23 cellular contexts compared by ENCODE assay signal in the genomic region with DNA sequence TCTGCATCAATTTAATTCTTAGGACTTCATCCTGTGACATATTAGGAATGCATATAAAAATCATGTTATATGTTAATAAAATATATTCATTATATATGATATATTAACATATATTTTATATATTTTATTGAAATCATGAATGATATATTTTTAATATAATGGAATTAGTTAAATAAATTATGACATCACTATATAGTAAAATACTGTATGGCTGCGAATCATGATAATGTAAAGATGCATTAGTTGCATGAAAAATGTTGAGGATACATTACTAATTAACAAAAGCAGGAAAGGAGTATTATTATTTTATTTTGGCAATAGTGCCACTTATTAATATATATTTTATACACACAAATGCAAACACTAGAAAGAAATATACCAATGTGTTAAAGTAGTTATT.
"Had no signal": no experiment of that assay in that cellular context is flagged by ENCODE, and none has a peak within 500 bp of the region (broad histone marks: within the 10 kb centered on the region; RNA-seq: fewer than 3 reads in every experiment).

No MANE protein-coding gene starts in this region.

- H3K27ac ChIP-seq: coronary artery, epithelial cell of prostate, gastroesophageal sphincter, heart left ventricle, hepatocyte, lower lobe of right lung, ovary, sigmoid colon, spleen, thoracic aorta, tibial nerve, upper lobe of left lung had no signal

- H3K9me3 ChIP-seq: gastroesophageal sphincter, heart left ventricle, lower lobe of right lung, ovary, sigmoid colon, spleen, thoracic aorta, tibial nerve, upper lobe of left lung had no signal

- H3K4me3 ChIP-seq: coronary artery, gastroesophageal sphincter, heart left ventricle, hepatocyte, lower lobe of right lung, ovary, sigmoid colon, spleen, thoracic aorta, tibial nerve, upper lobe of left lung had no signal

- FAIRE-seq: urothelium cell line had no signal

- H3K4me1 ChIP-seq: gastroesophageal sphincter, lower lobe of right lung, spleen, tibial nerve, upper lobe of left lung had no signal

- H3K27me3 ChIP-seq: gastroesophageal sphincter, heart left ventricle, hepatocyte, ovary, sigmoid colon, spleen, tibial nerve, upper lobe of left lung had no signal

- ATAC-seq: esophagus mucosa; gastroesophageal sphincter; heart left ventricle; left ventricle myocardium superior; lower lobe of right lung; natural killer cell; stimulated activated memory B cell treated with anti-CD40 and anti-IgM and Interleukin-4, amounts not matched to agents 10 μg/mL and 1 μg/mL and 100 μg/mL, for 72 hours; stimulated activated naive CD8-positive, alpha-beta T cell treated with anti-CD3 and anti-CD28 coated beads, Interleukin-15, Interleukin-2, amounts not matched to agents 100 U/mL and 50 U/mL, for 24 hours had no signal

- DNase-seq: dermis blood vessel endothelial cell; foreskin fibroblast; heart left ventricle; islet precursor cell; left ventricle myocardium superior; lower lobe of right lung; natural killer cell; occipital lobe; ovary; sigmoid colon; spleen; stimulated activated CD4-positive, alpha-beta T cell treated with anti-CD3 and anti-CD28 coated beads, Interleukin-4, amount 100 ng/mL, for 4 hours; stimulated activated naive CD8-positive, alpha-beta T cell treated with anti-CD3 and anti-CD28 coated beads, Interleukin-15, Interleukin-2, amounts not matched to agents 100 U/mL and 50 U/mL, for 24 hours; upper lobe of left lung had no signal
